ENCODE assay signal across 1 cellular context in the genomic region with DNA sequence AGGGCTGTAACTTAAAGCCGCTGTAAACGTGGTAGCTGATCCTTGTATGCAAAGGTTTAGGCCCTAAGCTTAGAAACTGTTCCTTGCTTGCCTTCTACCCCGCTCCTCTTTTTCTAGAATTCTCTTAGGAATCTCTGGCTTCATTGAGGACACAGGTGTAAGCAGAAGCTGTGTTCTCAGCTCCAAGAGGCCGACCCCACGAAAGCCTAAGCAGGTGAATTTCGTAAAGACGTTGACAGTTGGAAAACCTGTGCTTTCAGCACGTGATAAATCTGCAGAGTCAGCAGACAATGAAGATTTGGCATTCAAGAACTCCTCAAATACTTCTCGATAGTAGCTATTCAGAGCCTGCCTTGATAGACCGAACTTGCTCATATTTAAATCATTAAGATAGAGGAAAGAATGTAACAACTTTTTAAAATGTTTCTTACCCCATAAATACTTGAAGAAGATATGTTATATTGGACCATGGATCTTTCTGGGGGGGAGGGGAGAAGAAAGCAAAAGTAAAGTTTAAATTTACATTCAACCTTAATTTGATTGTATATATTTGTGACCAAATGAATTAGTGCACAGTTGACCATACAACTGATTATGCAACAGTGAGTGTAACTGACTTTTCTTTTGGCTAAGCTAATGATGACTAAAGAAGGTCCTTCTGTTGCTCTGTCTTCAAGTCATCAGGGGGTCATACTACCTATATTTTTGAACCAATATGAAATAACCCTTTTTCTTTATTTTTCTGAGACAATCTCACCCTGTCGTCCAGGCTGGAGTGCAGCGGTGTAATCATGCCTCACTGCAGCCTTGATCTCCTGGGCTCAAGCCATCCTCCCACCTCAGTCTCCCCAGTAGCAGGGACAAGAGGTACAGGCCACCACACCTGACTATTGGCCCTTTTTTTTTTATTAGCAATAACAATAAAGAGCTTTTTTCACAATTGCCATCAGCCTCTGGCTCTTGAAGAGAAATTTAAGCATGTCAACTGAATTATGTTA.
A peak's percentile ranks its signal among the peaks of the same experiment; 100 is the strongest.
TF ChIP-seq lines count a peak whose summit lies in the region.

No MANE protein-coding gene starts in this region.

TF ChIP-seq in K562, 482 proteins besides CTCF, POLR2A, EP300 and RAD21 (continued from another document):
- TF ChIP-seq BHLHE40 (IDR thresholded peaks at IDR 0.05; ENCODE audit: low read length) (peak; percentile 72), MED1 (CRISPR knock-in tag; IDR thresholded peaks at IDR 0.05; ENCODE audit: borderline replicate concordance) (no peak), ZBED1 (IDR thresholded peaks at IDR 0.05) (no peak), CSDE1 (IDR thresholded peaks at IDR 0.05) (peak in 1 of 2 experiments; percentile 36; a peak in 1 of 4 replicates), KAT8 (IDR thresholded peaks at IDR 0.05; ENCODE audit: low read depth) (no peak), NFE2 (IDR thresholded peaks at IDR 0.05; ENCODE audit: low read depth) (peak; percentile 34; the same call in 1 of the 2 replicates), MYBL2 (IDR thresholded peaks at IDR 0.05; ENCODE audit: low read depth) (0 out of 2 replicates have a peak, but pooled peaks have one; percentile 17), MYBL2 (CRISPR knock-in tag; IDR thresholded peaks at IDR 0.05; ENCODE audit: borderline replicate concordance) (no peak), ZNF644 (tag; IDR thresholded peaks at IDR 0.05; ENCODE audit: low read depth) (peak; percentile 45; the same call in 1 of the 2 replicates), HDAC2 (IDR thresholded peaks at IDR 0.05) (0 out of 2 replicates have a peak, but pooled peaks have one; percentile 15), FOXA1 (IDR thresholded peaks at IDR 0.05; ENCODE audit: borderline replicate concordance) (no peak), ID3 (CRISPR knock-in tag; IDR thresholded peaks at IDR 0.05) (no peak), ID3 (tag; IDR thresholded peaks at IDR 0.05) (no peak), NR2C2 (CRISPR knock-in tag; IDR thresholded peaks at IDR 0.05) (no peak), NR2C2 (tag; IDR thresholded peaks at IDR 0.05) (peak; percentile 61; the same call in 1 of the 2 replicates), TRIM24 (IDR thresholded peaks at IDR 0.05) (peak in 1 of 2 experiments; percentile 3; a peak in 1 of 4 replicates)
- TF ChIP-seq, protein P1, sequence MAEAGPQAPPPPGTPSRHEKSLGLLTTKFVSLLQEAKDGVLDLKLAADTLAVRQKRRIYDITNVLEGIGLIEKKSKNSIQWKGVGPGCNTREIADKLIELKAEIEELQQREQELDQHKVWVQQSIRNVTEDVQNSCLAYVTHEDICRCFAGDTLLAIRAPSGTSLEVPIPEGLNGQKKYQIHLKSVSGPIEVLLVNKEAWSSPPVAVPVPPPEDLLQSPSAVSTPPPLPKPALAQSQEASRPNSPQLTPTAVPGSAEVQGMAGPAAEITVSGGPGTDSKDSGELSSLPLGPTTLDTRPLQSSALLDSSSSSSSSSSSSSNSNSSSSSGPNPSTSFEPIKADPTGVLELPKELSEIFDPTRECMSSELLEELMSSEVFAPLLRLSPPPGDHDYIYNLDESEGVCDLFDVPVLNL (CRISPR knock-in tag; IDR thresholded peaks at IDR 0.05; ENCODE audit: low read depth) = no peak
- TF ChIP-seq, protein P2, sequence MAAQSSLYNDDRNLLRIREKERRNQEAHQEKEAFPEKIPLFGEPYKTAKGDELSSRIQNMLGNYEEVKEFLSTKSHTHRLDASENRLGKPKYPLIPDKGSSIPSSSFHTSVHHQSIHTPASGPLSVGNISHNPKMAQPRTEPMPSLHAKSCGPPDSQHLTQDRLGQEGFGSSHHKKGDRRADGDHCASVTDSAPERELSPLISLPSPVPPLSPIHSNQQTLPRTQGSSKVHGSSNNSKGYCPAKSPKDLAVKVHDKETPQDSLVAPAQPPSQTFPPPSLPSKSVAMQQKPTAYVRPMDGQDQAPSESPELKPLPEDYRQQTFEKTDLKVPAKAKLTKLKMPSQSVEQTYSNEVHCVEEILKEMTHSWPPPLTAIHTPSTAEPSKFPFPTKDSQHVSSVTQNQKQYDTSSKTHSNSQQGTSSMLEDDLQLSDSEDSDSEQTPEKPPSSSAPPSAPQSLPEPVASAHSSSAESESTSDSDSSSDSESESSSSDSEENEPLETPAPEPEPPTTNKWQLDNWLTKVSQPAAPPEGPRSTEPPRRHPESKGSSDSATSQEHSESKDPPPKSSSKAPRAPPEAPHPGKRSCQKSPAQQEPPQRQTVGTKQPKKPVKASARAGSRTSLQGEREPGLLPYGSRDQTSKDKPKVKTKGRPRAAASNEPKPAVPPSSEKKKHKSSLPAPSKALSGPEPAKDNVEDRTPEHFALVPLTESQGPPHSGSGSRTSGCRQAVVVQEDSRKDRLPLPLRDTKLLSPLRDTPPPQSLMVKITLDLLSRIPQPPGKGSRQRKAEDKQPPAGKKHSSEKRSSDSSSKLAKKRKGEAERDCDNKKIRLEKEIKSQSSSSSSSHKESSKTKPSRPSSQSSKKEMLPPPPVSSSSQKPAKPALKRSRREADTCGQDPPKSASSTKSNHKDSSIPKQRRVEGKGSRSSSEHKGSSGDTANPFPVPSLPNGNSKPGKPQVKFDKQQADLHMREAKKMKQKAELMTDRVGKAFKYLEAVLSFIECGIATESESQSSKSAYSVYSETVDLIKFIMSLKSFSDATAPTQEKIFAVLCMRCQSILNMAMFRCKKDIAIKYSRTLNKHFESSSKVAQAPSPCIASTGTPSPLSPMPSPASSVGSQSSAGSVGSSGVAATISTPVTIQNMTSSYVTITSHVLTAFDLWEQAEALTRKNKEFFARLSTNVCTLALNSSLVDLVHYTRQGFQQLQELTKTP (IDR thresholded peaks at IDR 0.05; ENCODE audit: low read depth in 1 of 2, partially characterized antibody in 2 of 2) = peak in 1 of 2 experiments; percentile 69
TF ChIP-seq in K562: peak in this region for 43.
